2 cellular contexts compared by ENCODE assay signal in the genomic region with DNA sequence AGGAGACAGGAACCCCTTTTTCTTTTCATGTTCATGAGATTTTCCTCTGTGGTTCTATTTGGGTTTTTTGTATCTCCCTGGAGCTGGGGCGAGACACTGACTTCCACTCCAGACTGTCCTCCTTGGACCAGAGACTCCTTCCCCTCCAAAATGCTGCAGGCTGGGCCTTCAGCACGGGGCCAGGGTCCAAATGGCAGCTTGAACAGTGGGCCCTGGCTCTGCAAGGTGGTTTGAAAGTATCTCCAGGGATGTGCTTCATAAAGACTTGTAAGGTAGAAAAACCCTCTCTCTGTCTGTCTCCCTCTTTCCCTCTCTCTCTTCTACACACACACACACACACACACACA.
TF ChIP-seq lines count a peak whose summit lies in the region.

No MANE protein-coding gene starts in this region.

TF ChIP-seq in IMR-90, 13 proteins besides CTCF, POLR2A, EP300 and RAD21:
- TF ChIP-seq MAFK (IDR thresholded peaks at IDR 0.05; ENCODE audit: low read depth, low read length): no peak
- TF ChIP-seq MXI1 (IDR thresholded peaks at IDR 0.05; ENCODE audit: borderline replicate concordance, low read depth, low read length): no peak
- TF ChIP-seq NFE2L2 (IDR thresholded peaks at IDR 0.05; ENCODE audit: low read depth, low read length): no peak
- no peak for TF ChIP-seq RCOR1 (IDR thresholded peaks at IDR 0.05; ENCODE audit: insufficient replicate concordance, low read length)
- no peak for TF ChIP-seq RFX5 (IDR thresholded peaks at IDR 0.05; ENCODE audit: low read depth, low read length)
- no peak for TF ChIP-seq BHLHE40 (IDR thresholded peaks at IDR 0.05; ENCODE audit: low read depth, low read length)
- TF ChIP-seq, protein P1, sequence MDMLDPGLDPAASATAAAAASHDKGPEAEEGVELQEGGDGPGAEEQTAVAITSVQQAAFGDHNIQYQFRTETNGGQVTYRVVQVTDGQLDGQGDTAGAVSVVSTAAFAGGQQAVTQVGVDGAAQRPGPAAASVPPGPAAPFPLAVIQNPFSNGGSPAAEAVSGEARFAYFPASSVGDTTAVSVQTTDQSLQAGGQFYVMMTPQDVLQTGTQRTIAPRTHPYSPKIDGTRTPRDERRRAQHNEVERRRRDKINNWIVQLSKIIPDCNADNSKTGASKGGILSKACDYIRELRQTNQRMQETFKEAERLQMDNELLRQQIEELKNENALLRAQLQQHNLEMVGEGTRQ (IDR thresholded peaks at IDR 0.05; ENCODE audit: low read depth, low read length): no peak
- no peak for TF ChIP-seq SMC3 (IDR thresholded peaks at IDR 0.05; ENCODE audit: low read depth, low read length)
- no peak for TF ChIP-seq CEBPB (IDR thresholded peaks at IDR 0.05; ENCODE audit: low read depth, low read length)

TF ChIP-seq in H1, 55 proteins besides CTCF, POLR2A, EP300 and RAD21:
- TF ChIP-seq BRCA1 (IDR thresholded peaks at IDR 0.05; ENCODE audit: low read depth, low read length): no peak
- no peak for TF ChIP-seq CBX5 (IDR thresholded peaks at IDR 0.05; ENCODE audit: low read depth, low read length)
- TF ChIP-seq SRF (IDR thresholded peaks at IDR 0.05; ENCODE audit: low read depth, low read length): no peak
- no peak for TF ChIP-seq TAF7 (optimal IDR thresholded peaks at IDR 0.05; ENCODE audit: borderline replicate concordance, low read depth, low read length)
- TF ChIP-seq SIRT6 (IDR thresholded peaks at IDR 0.05; ENCODE audit: low read length): no peak
- no peak for TF ChIP-seq NRF1 (IDR thresholded peaks at IDR 0.05; ENCODE audit: low read depth, low read length)
- no peak for TF ChIP-seq KDM1A (IDR thresholded peaks at IDR 0.05; ENCODE audit: borderline replicate concordance, low read length)
- no peak for TF ChIP-seq SUZ12 (IDR thresholded peaks at IDR 0.05; ENCODE audit: low read length)
